In genomic region chr16:58290861-58291260, GRCh38 we compare ENCODE assay signal across 40 cellular contexts. TPM values are rescaled to one million over a fixed set of nuclear protein-coding genes. Genes with fewer than 3 reads are reported as not detected.
"Had no signal": no experiment of that assay in that cellular context is flagged by ENCODE, and none has a peak within 500 bp of the region (broad histone marks: within the 10 kb centered on the region; RNA-seq: fewer than 3 reads in every experiment).

No MANE protein-coding gene starts in this region.

- H3K27ac Mint-ChIP-seq: activated B cell treated with CpG ODN at 0.5 μM for 24 hours; activated CD4-positive, alpha-beta memory T cell treated with anti-CD3 and anti-CD28 coated beads for 36 hours; activated CD4-positive, alpha-beta T cell treated with anti-CD3 and anti-CD28 coated beads, Interleukin-2, amount 10 ng/mL, durations not matched to agents 24 days and 14 days; activated CD8-positive, alpha-beta T cell treated with anti-CD3 and anti-CD28 coated beads for 36 hours; activated naive CD4-positive, alpha-beta T cell treated with anti-CD3 and anti-CD28 coated beads for 36 hours; activated naive CD4-positive, alpha-beta T cell treated with anti-CD3 and anti-CD28 coated beads, Interleukin-2, amount 50 U/mL, for 72 hours; activated naive CD8-positive, alpha-beta T cell treated with anti-CD3 and anti-CD28 coated beads for 36 hours; activated T-cell treated with anti-CD3 and anti-CD28 coated beads, Interleukin-2, amount 50 U/mL, for 72 hours; activated T-helper 1 cell treated with anti-CD3 and anti-CD28 coated beads, Interleukin-12 subunit alpha, Interleukin-12 subunit beta, Interleukin-2, Interleukin-4 antibody, amounts not matched to agents 30 ng/mL and 10 ng/mL and 1 ng/mL, durations not matched to agents 14 hours and 24 hours and 36 hours; activated T-helper 17 cell treated with anti-CD3 and anti-CD28 coated beads, Interleukin-2, amount 50 U/mL, for 72 hours; brain; T-helper 1 cell treated with Interleukin-12 subunit alpha and Interleukin-12 subunit beta and Interleukin-4 antibody, amounts not matched to agents 30 μg/mL and 1 μg/mL, for 36 hours; T-helper 2 cell treated with Interferon-gamma antibody and Interleukin-4, amounts not matched to agents 5 μg/mL and 100 μg/mL, for 36 hours had no signal

- H3K27ac ChIP-seq: ascending aorta, cardiac muscle cell, VCaP had no signal

- H3K4me1 ChIP-seq: ascending aorta had no signal

- H3K36me3 Mint-ChIP-seq: activated CD4-positive, alpha-beta memory T cell treated with anti-CD3 and anti-CD28 coated beads for 36 hours; brain had no signal

- H3K9me3 Mint-ChIP-seq: activated CD4-positive, alpha-beta T cell treated with anti-CD3 and anti-CD28 coated beads, Interleukin-2, amount 10 ng/mL, durations not matched to agents 24 days and 14 days; activated CD8-positive, alpha-beta T cell treated with anti-CD3 and anti-CD28 coated beads for 36 hours; T-helper 1 cell treated with Interleukin-12 subunit alpha and Interleukin-12 subunit beta and Interleukin-4 antibody, amounts not matched to agents 30 μg/mL and 1 μg/mL, for 36 hours; T-helper 2 cell treated with Interferon-gamma antibody and Interleukin-4, amounts not matched to agents 5 μg/mL and 100 μg/mL, for 36 hours had no signal

- H3K27me3 ChIP-seq: ascending aorta, cardiac muscle cell had no signal

- H3K9me3 ChIP-seq: ascending aorta had no signal

- DNase-seq: activated B cell treated with CpG ODN at 0.5 μM for 24 hours; activated CD4-positive, alpha-beta memory T cell treated with anti-CD3 and anti-CD28 coated beads for 36 hours; activated CD4-positive, alpha-beta T cell treated with anti-CD3 and anti-CD28 coated beads for 4 hours; activated CD4-positive, alpha-beta T cell treated with anti-CD3 and anti-CD28 coated beads, Interleukin-2, amount 10 ng/mL, durations not matched to agents 24 days and 14 days; activated CD4-positive, alpha-beta T cell treated with anti-CD3 and anti-CD28 coated beads, Interleukin-2, amount 50 U/mL, for 1 hour; activated CD4-positive, alpha-beta T cell treated with anti-CD3 and anti-CD28 coated beads, Interleukin-2, amount 50 U/mL, for 4 hours; activated CD4-positive, CD25-positive, alpha-beta regulatory T cell treated with anti-CD3 and anti-CD28 coated beads, Interleukin-2, amount 50 U/mL, for 72 hours; activated CD8-positive, alpha-beta memory T cell treated with anti-CD3 and anti-CD28 coated beads, Interleukin-2, amount 50 U/mL, for 4 hours; activated CD8-positive, alpha-beta T cell treated with anti-CD3 and anti-CD28 coated beads for 36 hours; activated effector memory CD4-positive, alpha-beta T cell treated with anti-CD3 and anti-CD28 coated beads, Interleukin-2, amount 50 U/mL, for 16 hours; activated gamma-delta T cell treated with Interleukin-2 at 50 U/mL for 16 hours; activated naive CD4-positive, alpha-beta T cell; activated naive CD4-positive, alpha-beta T cell treated with anti-CD3 and anti-CD28 coated beads for 36 hours; activated naive CD4-positive, alpha-beta T cell treated with anti-CD3 and anti-CD28 coated beads, Interleukin-2, amount 50 U/mL, for 16 hours; activated naive CD8-positive, alpha-beta T cell treated with anti-CD3 and anti-CD28 coated beads for 36 hours; activated T-cell treated with anti-CD3 and anti-CD28 coated beads for 4 hours; activated T-cell treated with anti-CD3 and anti-CD28 coated beads, Interleukin-2, amount 50 U/mL, for 1 hour; activated T-cell treated with anti-CD3 and anti-CD28 coated beads, Interleukin-2, amount 50 U/mL, for 4 hours; activated T-cell treated with anti-CD3 and anti-CD28 coated beads, Interleukin-2, amount 50 U/mL, for 72 hours; amygdala; anterior cingulate cortex; caudate nucleus; cerebellar nuclear complex; T-helper 1 cell; T-helper 2 cell; T-helper 9 cell had no signal

- FAIRE-seq: bronchial epithelial cell, TTC549 had no signal

- ATAC-seq: activated CD8-positive, alpha-beta T cell treated with anti-CD3 and anti-CD28 coated beads for 36 hours; activated naive CD4-positive, alpha-beta T cell treated with anti-CD3 and anti-CD28 coated beads, Interleukin-2, amount 50 U/mL, for 72 hours; activated T-cell treated with anti-CD3 and anti-CD28 coated beads, Interleukin-2, amount 50 U/mL, for 4 hours; activated T-cell treated with anti-CD3 and anti-CD28 coated beads, Interleukin-2, amount 50 U/mL, for 72 hours; activated T-helper 17 cell treated with anti-CD3 and anti-CD28 coated beads, Interleukin-2, amount 50 U/mL, for 72 hours had no signal

- H3K4me3 Mint-ChIP-seq: activated B cell treated with CpG ODN at 0.5 μM for 24 hours; activated CD4-positive, alpha-beta memory T cell treated with anti-CD3 and anti-CD28 coated beads for 36 hours; activated CD4-positive, alpha-beta T cell treated with anti-CD3 and anti-CD28 coated beads, Interleukin-2, amount 10 ng/mL, durations not matched to agents 24 days and 14 days; activated CD8-positive, alpha-beta T cell treated with anti-CD3 and anti-CD28 coated beads for 36 hours; activated naive CD4-positive, alpha-beta T cell treated with anti-CD3 and anti-CD28 coated beads for 36 hours; activated naive CD8-positive, alpha-beta T cell treated with anti-CD3 and anti-CD28 coated beads for 36 hours; activated T-cell treated with anti-CD3 and anti-CD28 coated beads, Interleukin-2, amount 50 U/mL, for 4 hours; activated T-cell treated with anti-CD3 and anti-CD28 coated beads, Interleukin-2, amount 50 U/mL, for 72 hours; activated T-helper 1 cell treated with anti-CD3 and anti-CD28 coated beads, Interleukin-12 subunit alpha, Interleukin-12 subunit beta, Interleukin-2, Interleukin-4 antibody, amounts not matched to agents 30 ng/mL and 10 ng/mL and 1 ng/mL, durations not matched to agents 14 hours and 24 hours and 36 hours; activated T-helper 17 cell treated with anti-CD3 and anti-CD28 coated beads, Interleukin-2, amount 50 U/mL, for 72 hours; brain; central memory CD8-positive, alpha-beta T cell; T-helper 1 cell treated with Interleukin-12 subunit alpha and Interleukin-12 subunit beta and Interleukin-4 antibody, amounts not matched to agents 30 μg/mL and 1 μg/mL, for 36 hours; T-helper 2 cell treated with Interferon-gamma antibody and Interleukin-4, amounts not matched to agents 5 μg/mL and 100 μg/mL, for 36 hours had no signal

- H3K4me1 Mint-ChIP-seq: activated B cell treated with CpG ODN at 0.5 μM for 24 hours; activated CD4-positive, alpha-beta T cell treated with anti-CD3 and anti-CD28 coated beads, Interleukin-2, amount 10 ng/mL, durations not matched to agents 24 days and 14 days; activated naive CD8-positive, alpha-beta T cell treated with anti-CD3 and anti-CD28 coated beads for 36 hours; activated T-helper 17 cell treated with anti-CD3 and anti-CD28 coated beads, Interleukin-2, amount 50 U/mL, for 72 hours; brain; central memory CD8-positive, alpha-beta T cell had no signal

- H3K36me3 ChIP-seq: ascending aorta, cardiac muscle cell had no signal

- H3K27me3 Mint-ChIP-seq: activated CD4-positive, alpha-beta T cell treated with anti-CD3 and anti-CD28 coated beads, Interleukin-2, amount 10 ng/mL, durations not matched to agents 24 days and 14 days; activated CD8-positive, alpha-beta T cell treated with anti-CD3 and anti-CD28 coated beads for 36 hours; activated naive CD8-positive, alpha-beta T cell treated with anti-CD3 and anti-CD28 coated beads for 36 hours; brain had no signal

- H3K4me3 ChIP-seq: ascending aorta, cardiac muscle cell had no signal

RNA-seq across cellular contexts. Expression of gene PRSS54, which starts 4.0 kb away (rescaled TPM):
- total RNA-seq: activated B cell treated with CpG ODN at 0.5 μM for 24 hours; activated CD4-positive, alpha-beta memory T cell treated with anti-CD3 and anti-CD28 coated beads for 36 hours; activated CD4-positive, alpha-beta T cell treated with anti-CD3 and anti-CD28 coated beads, Interleukin-2, amount 10 ng/mL, durations not matched to agents 24 days and 14 days; activated CD8-positive, alpha-beta memory T cell treated with anti-CD3 and anti-CD28 coated beads for 36 hours; activated CD8-positive, alpha-beta T cell treated with anti-CD3 and anti-CD28 coated beads for 36 hours; activated naive CD4-positive, alpha-beta T cell treated with anti-CD3 and anti-CD28 coated beads for 36 hours; activated naive CD4-positive, alpha-beta T cell treated with anti-CD3 and anti-CD28 coated beads, Interleukin-2, amount 50 U/mL, for 72 hours; activated naive CD8-positive, alpha-beta T cell treated with anti-CD3 and anti-CD28 coated beads for 36 hours; activated T-cell treated with anti-CD3 and anti-CD28 coated beads, Interleukin-2, amount 50 U/mL, for 4 hours; activated T-cell treated with anti-CD3 and anti-CD28 coated beads, Interleukin-2, amount 50 U/mL, for 72 hours; activated T-helper 1 cell treated with anti-CD3 and anti-CD28 coated beads, Interleukin-12 subunit alpha, Interleukin-12 subunit beta, Interleukin-2, Interleukin-4 antibody, amounts not matched to agents 30 ng/mL and 10 ng/mL and 1 ng/mL, durations not matched to agents 14 hours and 24 hours and 36 hours; activated T-helper 17 cell treated with anti-CD3 and anti-CD28 coated beads, Interleukin-2, amount 50 U/mL, for 72 hours; ascending aorta; bronchial epithelial cell; cardiac muscle cell; chondrocyte had no signal
- polyA plus RNA-seq: cardiac muscle cell had no signal
